Comparison of ENCODE assay signal across 12 cellular contexts in the genomic region with DNA sequence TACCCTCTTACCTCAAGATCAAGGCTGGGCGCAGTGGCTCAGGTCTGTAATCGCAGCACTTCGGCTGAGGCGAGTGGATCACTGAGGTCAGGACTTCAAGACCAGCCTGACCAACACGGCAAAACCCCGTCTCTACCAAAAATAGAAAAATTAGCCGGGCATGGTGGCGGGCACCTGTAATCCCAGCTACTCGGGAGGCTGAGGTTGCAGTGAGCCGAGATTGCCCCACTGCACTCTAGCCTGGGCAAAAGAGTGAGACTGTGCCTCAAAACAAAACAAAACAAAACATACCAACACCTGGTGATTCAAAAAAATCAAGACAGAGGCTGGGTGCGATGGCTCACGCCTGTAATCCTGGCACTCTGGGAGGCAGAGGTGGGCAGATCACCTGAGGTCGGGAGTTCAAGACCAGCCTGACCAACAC. TPM values are rescaled to one million over a fixed set of nuclear protein-coding genes. Genes with fewer than 3 reads are reported as not detected.
DNase-seq lines count a peak whose midpoint lies in the region; ATAC-seq and TF ChIP-seq lines count a peak whose summit lies in the region.
"Not testable (repeated sequence)": the region's sequence is repeated elsewhere in the genome, so short reads cannot be mapped to it uniquely, and the experiment has no call there.
"Had no signal": no experiment of that assay in that cellular context is flagged by ENCODE, and none has a peak within 500 bp of the region (broad histone marks: within the 10 kb centered on the region; RNA-seq: fewer than 3 reads in every experiment).

No MANE protein-coding gene starts in this region.

- H3K36me3 Mint-ChIP-seq in CD8-positive, alpha-beta memory T cell: peaks cover 52 to 91% (median 52%) of the 10 kb centered on the region in 3 donors
- H3K36me3 Mint-ChIP-seq in activated CD4-positive, alpha-beta memory T cell treated with anti-CD3 and anti-CD28 coated beads, Interleukin-2, amount 10 ng/mL, durations not matched to agents 7 days and 5 days (ENCODE audit: low read depth): peaks cover 94% of the 10 kb centered on the region

- peak overlapping the region; percentile 87 to 100 (median 96) for H3K4me3 Mint-ChIP-seq in CD8-positive, alpha-beta memory T cell
- H3K4me3 Mint-ChIP-seq in activated CD4-positive, alpha-beta memory T cell treated with anti-CD3 and anti-CD28 coated beads, Interleukin-2, amount 10 ng/mL, durations not matched to agents 7 days and 5 days: peak overlapping the region; percentile 78

- H3K9me3 Mint-ChIP-seq in CD8-positive, alpha-beta memory T cell; activated CD4-positive, alpha-beta memory T cell treated with anti-CD3 and anti-CD28 coated beads, Interleukin-2, amount 10 ng/mL, durations not matched to agents 7 days and 5 days: not testable (repeated sequence)

- TF ChIP-seq CTCF in OCI-LY3 (IDR thresholded peaks at IDR 0.05; ENCODE audit: low read depth, low read length); right lobe of liver (IDR thresholded peaks at IDR 0.05); prostate gland (IDR thresholded peaks at IDR 0.05): not testable (repeated sequence)

- POLR2A ChIA-PET in CD8-positive, alpha-beta memory T cell (lab: Charles Lee): interaction anchor here (12.5 kb wide), 1 partner anchor 10 kb away, joined by 486 read pairs; no protein-coding TSS in a partner anchor
- POLR2A ChIA-PET in activated CD4-positive, alpha-beta memory T cell treated with anti-CD3 and anti-CD28 coated beads, Interleukin-2, amount 10 ng/mL, durations not matched to agents 7 days and 5 days (lab: Charles Lee): interaction anchor here (1.0 to 21.2 kb wide), 7 partner anchors 10 to 485 kb away, joined by 3 to 1377 read pairs (median 114); a partner anchor contains a TSS

- intact Hi-C loops in right lobe of liver (cut with DNase I): loop anchor here in 1 of 2 donors (5.0 kb wide), 1 partner anchor 49 kb away; no protein-coding TSS in a partner anchor
- intact Hi-C loops in prostate gland (cut with DNase I): not testable (repeated sequence)

- peaks cover 59 to 75% (median 67%) of the 10 kb centered on the region in 3 donors for H3K4me1 Mint-ChIP-seq in CD8-positive, alpha-beta memory T cell
- peaks cover 61% of the 10 kb centered on the region for H3K4me1 Mint-ChIP-seq in activated CD4-positive, alpha-beta memory T cell treated with anti-CD3 and anti-CD28 coated beads, Interleukin-2, amount 10 ng/mL, durations not matched to agents 7 days and 5 days

- H3K27me3 ChIP-seq in CD8-positive, alpha-beta memory T cell (ENCODE audit: insufficient read depth, low read length, poor library complexity, severe bottlenecking); OCI-LY3 (ENCODE audit: low read depth, low read length); esophagus (ENCODE audit: control insufficient read depth in 1 of 2, insufficient read depth in 2 of 2, low read length in 2 of 2); right lobe of liver; prostate gland (replicated peaks; ENCODE audit: insufficient read depth); thymus (ENCODE audit: control insufficient read depth, insufficient read depth): not testable (repeated sequence)

- not testable (repeated sequence) for ATAC-seq in right lobe of liver

- H3K79me2 ChIP-seq in OCI-LY3 (ENCODE audit: low read length): peaks cover 99% of the 10 kb centered on the region

- peaks cover 0 to 12% of the 10 kb centered on the region in 2 donors for H3K27me3 Mint-ChIP-seq in CD8-positive, alpha-beta memory T cell
- not testable (repeated sequence) for H3K27me3 Mint-ChIP-seq in activated CD4-positive, alpha-beta memory T cell treated with anti-CD3 and anti-CD28 coated beads, Interleukin-2, amount 10 ng/mL, durations not matched to agents 7 days and 5 days

- TF ChIP-seq POLR2A in right lobe of liver (IDR thresholded peaks at IDR 0.05): peak; percentile 76
- TF ChIP-seq POLR2A in prostate gland (IDR thresholded peaks at IDR 0.05): not testable (repeated sequence)

- peak overlapping the region; percentile 80 to 96 (median 92) for H3K27ac Mint-ChIP-seq in CD8-positive, alpha-beta memory T cell
- H3K27ac Mint-ChIP-seq in activated CD4-positive, alpha-beta memory T cell treated with anti-CD3 and anti-CD28 coated beads, Interleukin-2, amount 10 ng/mL, durations not matched to agents 7 days and 5 days: peak overlapping the region; percentile 99

- H3K9me3 ChIP-seq in CD8-positive, alpha-beta memory T cell (ENCODE audit: low read length); OCI-LY3 (ENCODE audit: insufficient read depth, low read length); esophagus (ENCODE audit: control insufficient read depth in 2 of 2, insufficient read depth in 1 of 2, low read depth in 1 of 2, low read length in 1 of 2); right lobe of liver; prostate gland; thymus (ENCODE audit: control insufficient read depth): not testable (repeated sequence)

- H3K9ac ChIP-seq in OCI-LY3 (ENCODE audit: low read length): peak overlapping the region; percentile 34

- CTCF ChIA-PET in CD8-positive, alpha-beta memory T cell (lab: Charles Lee): interaction anchor here (0.9 to 16.7 kb wide), 2 partner anchors 11 to 46 kb away, joined by 3 to 325 read pairs; no protein-coding TSS in a partner anchor
- CTCF ChIA-PET in activated CD4-positive, alpha-beta memory T cell treated with anti-CD3 and anti-CD28 coated beads, Interleukin-2, amount 10 ng/mL, durations not matched to agents 7 days and 5 days (lab: Charles Lee): interaction anchor here (13.3 kb wide), 1 partner anchor 10 kb away, joined by 282 read pairs; no protein-coding TSS in a partner anchor

- WGBS in esophagus, 2 donors: 68 to 72% methylated on average over 13 of the region's 13 CpGs
- WGBS in right lobe of liver (ENCODE audit: insufficient coverage, low coverage, low lambda C conversion rate, missing lambda C conversion rate): 73% methylated on average over 10 of the region's 13 CpGs
- 84% methylated on average over 13 of the region's 13 CpGs for WGBS in prostate gland
- WGBS in thymus: 94% methylated on average over 13 of the region's 13 CpGs

- peak overlapping the region; percentile 94 for H3K4me2 ChIP-seq in OCI-LY3 (ENCODE audit: low read length)

- peak in 1 of 5 donors; percentile 55 for DNase-seq in CD8-positive, alpha-beta memory T cell
- not testable (repeated sequence) for DNase-seq in activated CD4-positive, alpha-beta memory T cell treated with anti-CD3 and anti-CD28 coated beads, Interleukin-2, amount 10 ng/mL, durations not matched to agents 7 days and 5 days; right lobe of liver; prostate gland (ENCODE audit: low spot score)
- DNase-seq in amniotic epithelial cell (ENCODE audit: low read depth): peak; percentile 3

- H2AFZ ChIP-seq in OCI-LY3 (ENCODE audit: low read depth, low read length): not testable (repeated sequence)

- H3K4me1 ChIP-seq in CD8-positive, alpha-beta memory T cell (ENCODE audit: insufficient read depth, low read length): peaks cover 57% of the 10 kb centered on the region
- peaks cover 73% of the 10 kb centered on the region for H3K4me1 ChIP-seq in OCI-LY3 (ENCODE audit: low read length)
- peaks cover 0 to 13% of the 10 kb centered on the region in 2 donors for H3K4me1 ChIP-seq in esophagus (ENCODE audit: control insufficient read depth in 2 of 2, insufficient read depth in 2 of 2, low read length in 1 of 2)
- peaks cover 0 to 57% (median 24%) of the 10 kb centered on the region in 4 donors for H3K4me1 ChIP-seq in right lobe of liver
- peaks cover 12% of the 10 kb centered on the region for H3K4me1 ChIP-seq in prostate gland (replicated peaks)
- peaks cover 19% of the 10 kb centered on the region for H3K4me1 ChIP-seq in thymus (ENCODE audit: control insufficient read depth, insufficient read depth, low read length)

- peaks cover 58% of the 10 kb centered on the region for H3K36me3 ChIP-seq in CD8-positive, alpha-beta memory T cell (ENCODE audit: insufficient read depth, low read length)
- H3K36me3 ChIP-seq in OCI-LY3 (replicated peaks; ENCODE audit: low read depth, low read length) (peaks cover 76% of the 10 kb centered on the region), esophagus (ENCODE audit: control insufficient read depth in 2 of 2, insufficient read depth in 2 of 2, low read length in 1 of 2) (peaks cover 2 to 16% of the 10 kb centered on the region in 2 donors), right lobe of liver (peaks cover 22 to 55% (median 41%) of the 10 kb centered on the region in 4 donors), thymus (ENCODE audit: control insufficient read depth, insufficient read depth) (peaks cover 37% of the 10 kb centered on the region)
- H3K36me3 ChIP-seq in prostate gland: not testable (repeated sequence)

- H4K20me1 ChIP-seq in OCI-LY3 (ENCODE audit: insufficient read depth, low read length): peaks cover 67% of the 10 kb centered on the region

- peak overlapping the region; percentile 49 for H3K4me3 ChIP-seq in CD8-positive, alpha-beta memory T cell (ENCODE audit: low read length)
- peak overlapping the region; percentile 43 for H3K4me3 ChIP-seq in OCI-LY3 (ENCODE audit: low read length)
- not testable (repeated sequence) for H3K4me3 ChIP-seq in esophagus (ENCODE audit: low read depth in 1 of 2, low read length in 2 of 2); right lobe of liver; prostate gland; thymus (ENCODE audit: low read length)

- not testable (repeated sequence) for H3K27ac ChIP-seq in CD8-positive, alpha-beta memory T cell (ENCODE audit: low read depth, low read length)
- H3K27ac ChIP-seq in OCI-LY3 (ENCODE audit: low read length) (peak overlapping the region; percentile 89), esophagus (ENCODE audit: low read depth in 2 of 2, low read length in 1 of 2) (peak overlapping the region; percentile 11 to 49), right lobe of liver (peak overlapping the region; percentile 96 to 99 (median 99)), prostate gland (peak overlapping the region; percentile 98 to 100), thymus (ENCODE audit: low read depth) (peak overlapping the region; percentile 65)

RNA-seq across cellular contexts. Expression of a gene that starts 5.8 kb away (rescaled TPM):
- total RNA-seq in CD8-positive, alpha-beta memory T cell: 100 to 1,000 TPM; 211 to 216 TPM
- polyA plus RNA-seq in CD8-positive, alpha-beta memory T cell: 168 TPM
- total RNA-seq in activated CD4-positive, alpha-beta memory T cell treated with anti-CD3 and anti-CD28 coated beads, Interleukin-2, amount 10 ng/mL, durations not matched to agents 7 days and 5 days: 100 to 1,000 TPM; 470 to 472 TPM
- polyA plus RNA-seq in esophagus: 100 to 1,000 TPM in 1 of 2 donors, 10 to 100 TPM in 1; 99.3 to 101 TPM
- 100 to 1,000 TPM in 5 of 6 experiments, 10 to 100 TPM in 1; 83.6 to 266 (median 158) TPM for total RNA-seq in right lobe of liver
- 100 to 1,000 TPM; 161 to 168 TPM for total RNA-seq in prostate gland
- polyA plus RNA-seq in thymus: 200 TPM

RNA-seq across cellular contexts. Expression of a gene that starts 24.5 kb away (rescaled TPM):
- total RNA-seq in CD8-positive, alpha-beta memory T cell: under 1 TPM; 0.22 to 0.31 TPM
- not detected for polyA plus RNA-seq in CD8-positive, alpha-beta memory T cell
- total RNA-seq in activated CD4-positive, alpha-beta memory T cell treated with anti-CD3 and anti-CD28 coated beads, Interleukin-2, amount 10 ng/mL, durations not matched to agents 7 days and 5 days: 1 to 10 TPM; 1.4 to 1.6 TPM
- polyA plus RNA-seq in esophagus (100 to 1,000 TPM in 1 of 2 donors, 10 to 100 TPM in 1; 43.2 to 108 TPM), thymus (17.9 TPM)
- total RNA-seq in right lobe of liver (10 to 100 TPM; 20.5 to 35.2 (median 31.5) TPM), prostate gland (1 to 10 TPM; 3.7 to 9.7 TPM)

RNA-seq across cellular contexts. Expression of a gene that starts 55.8 kb away (rescaled TPM):
- total RNA-seq in CD8-positive, alpha-beta memory T cell: 100 to 1,000 TPM; 249 to 252 TPM
- 72.5 TPM for polyA plus RNA-seq in CD8-positive, alpha-beta memory T cell
- total RNA-seq in activated CD4-positive, alpha-beta memory T cell treated with anti-CD3 and anti-CD28 coated beads, Interleukin-2, amount 10 ng/mL, durations not matched to agents 7 days and 5 days: 100 to 1,000 TPM; 221 to 223 TPM
- polyA plus RNA-seq in esophagus (100 to 1,000 TPM; 290 to 298 TPM), thymus (148 TPM)
- total RNA-seq in right lobe of liver (100 to 1,000 TPM in 2 of 6 experiments, 10 to 100 TPM in 4; 60.4 to 166 (median 71.2) TPM), prostate gland (100 to 1,000 TPM; 133 to 201 TPM)

RNA-seq across cellular contexts. Expression of a gene that starts 58.1 kb away (rescaled TPM):
- not detected for total RNA-seq in CD8-positive, alpha-beta memory T cell
- polyA plus RNA-seq in CD8-positive, alpha-beta memory T cell: not detected
- not detected for total RNA-seq in activated CD4-positive, alpha-beta memory T cell treated with anti-CD3 and anti-CD28 coated beads, Interleukin-2, amount 10 ng/mL, durations not matched to agents 7 days and 5 days
- polyA plus RNA-seq in esophagus (1 to 10 TPM; 2.1 to 4.6 TPM), thymus (0.16 TPM)
- total RNA-seq in right lobe of liver (not detected), prostate gland (not detected)
- total RNA-seq: dermis blood vessel endothelial cell; M059J; T-helper 2 cell treated with Interferon-gamma antibody and Interleukin-4, amounts not matched to agents 100 ng/mL and 5 ng/mL, for 36 hours had no signal
- polyA plus RNA-seq: BJ had no signal
